8 cellular contexts compared by ENCODE assay signal in genomic region chr1:201385299-201385891, GRCh38. TPM values are rescaled to one million over a fixed set of nuclear protein-coding genes. Genes with fewer than 3 reads are reported as not detected.
DNase-seq lines count a peak whose midpoint lies in the region; ATAC-seq and TF ChIP-seq lines count a peak whose summit lies in the region.

No MANE protein-coding gene starts in this region.

- H3K27ac ChIP-seq in SK-N-SH (ENCODE audit: low read depth in 2 of 2, low read length in 1 of 2) (no peak overlapping the region), liver (ENCODE audit: low read depth in 1 of 2, low read length in 2 of 2) (no peak overlapping the region), testis (no peak overlapping the region)

- H3K27me3 ChIP-seq in SK-N-SH (ENCODE audit: insufficient read depth) (no peaks in the 10 kb centered on the region), liver (ENCODE audit: control insufficient read depth in 4 of 4, insufficient read depth in 4 of 4, low read length in 3 of 4) (no peaks in the 10 kb centered on the region), testis (no peaks in the 10 kb centered on the region)

- 58% methylated on average over 6 of the region's 8 CpGs for WGBS in SK-N-SH (ENCODE audit: low lambda C conversion rate)
- 69% methylated on average over 8 of the region's 8 CpGs for WGBS in liver
- WGBS in testis, 2 donors = 84 to 89% methylated on average over 4 to 8 of the region's 8 CpGs

- no peak overlapping the region; a peak in 1 of 4 replicates for H3K4me3 ChIP-seq in SK-N-SH (ENCODE audit: low read depth in 2 of 2, low read length in 1 of 2)
- H3K4me3 ChIP-seq in liver (ENCODE audit: low read depth in 1 of 3, low read length in 3 of 3) = no peak overlapping the region
- no peak overlapping the region for H3K4me3 ChIP-seq in testis

- CTCF ChIA-PET in SK-N-SH (lab: Yijun Ruan, JAX) = interaction anchor here (0.7 to 7.5 kb wide), 26 partner anchors 8 to 212 kb away, joined by 3 to 105 read pairs (median 3); partner anchors contain the start of genes CSRP1 and TNNT2

- no peaks in the 10 kb centered on the region for H4K20me1 ChIP-seq in SK-N-SH (ENCODE audit: insufficient read depth)

- H3K36me3 ChIP-seq in SK-N-SH (replicated peaks in 1 of 2; ENCODE audit: control insufficient read depth in 1 of 2, insufficient read depth in 2 of 2, low read length in 1 of 2) = no peaks in the 10 kb centered on the region
- peaks cover 3 to 18% (median 10%) of the 10 kb centered on the region in 4 donors for H3K36me3 ChIP-seq in liver (ENCODE audit: control insufficient read depth in 4 of 4, insufficient read depth in 3 of 4, low read depth in 1 of 4, low read length in 3 of 4)
- no peaks in the 10 kb centered on the region for H3K36me3 ChIP-seq in testis (ENCODE audit: low read depth, missing control alignments)

- H3K9me3 ChIP-seq in SK-N-SH = no peaks in the 10 kb centered on the region
- H3K9me3 ChIP-seq in liver (ENCODE audit: control insufficient read depth in 4 of 4, low read length in 3 of 4) = no peaks in the 10 kb centered on the region
- no peaks in the 10 kb centered on the region for H3K9me3 ChIP-seq in testis

- ATAC-seq in GM19452 (IDR thresholded peaks at IDR 0.05; ENCODE audit: unreplicated experiment) = peak; percentile 53

- TF ChIP-seq CTCF in SK-N-SH (IDR thresholded peaks at IDR 0.05) (peak; percentile 85), liver (IDR thresholded peaks at IDR 0.05; ENCODE audit: low read depth, low read length, missing input control) (peak; percentile 88), testis (IDR thresholded peaks at IDR 0.05) (peak; percentile 13 to 66 (median 54))

- in situ Hi-C loops in T47D (cut with HindIII; ENCODE audit: low pct_unique_long_range_greater_than_20kb, low sequenced_read_pairs) = no loop called here

- POLR2A ChIA-PET in SK-N-SH (lab: Yijun Ruan, JAX) = no interaction called here

- intact Hi-C loops in testis (cut with DNase I; ENCODE audit: low total_unique reads) = no loop called here

- DNase-seq in DMS53 (lab: John Stamatoyannopoulos, UW) (peak; percentile 89), Kasumi-1 (lab: John Stamatoyannopoulos, UW) (peak; percentile 17 to 29), SK-N-SH (peak; percentile 82), T47D (ENCODE audit: low read depth in 1 of 2, low spot score in 1 of 2) (peak; percentile 82 to 91), testis (peak; percentile 74), GOT3 (lab: John Stamatoyannopoulos, UW) (no peak)

- H3K9me2 ChIP-seq in SK-N-SH = no peaks in the 10 kb centered on the region

- TF ChIP-seq EP300 in SK-N-SH (IDR thresholded peaks at IDR 0.05; ENCODE audit: borderline replicate concordance in 1 of 2, low read depth in 1 of 2, low read length in 1 of 2) = no peak

- TF ChIP-seq POLR2A in testis (IDR thresholded peaks at IDR 0.05) = no peak

- no peak overlapping the region for H2AFZ ChIP-seq in SK-N-SH (ENCODE audit: low read depth)

- H3K79me2 ChIP-seq in SK-N-SH (ENCODE audit: insufficient read depth) = no peaks in the 10 kb centered on the region

- H3F3A ChIP-seq in SK-N-SH (replicated peaks; ENCODE audit: insufficient read depth) = no peaks in the 10 kb centered on the region

- H3K4me1 ChIP-seq in SK-N-SH (ENCODE audit: control insufficient read depth in 1 of 2, insufficient read depth in 2 of 2, low read depth in 1 of 2, low read length in 1 of 2) (peaks cover 5 to 11% of the 10 kb centered on the region in 2 experiments; a peak in 3 of 4 replicates), liver (ENCODE audit: control insufficient read depth in 4 of 4, insufficient read depth in 4 of 4, low read length in 3 of 4) (no peaks in the 10 kb centered on the region), testis (no peaks in the 10 kb centered on the region)

- H3K9ac ChIP-seq in SK-N-SH (no peak overlapping the region), liver (ENCODE audit: low read depth in 1 of 2, low read length in 2 of 2) (no peak overlapping the region)

- H3K4me2 ChIP-seq in SK-N-SH = no peak overlapping the region

- TF ChIP-seq RAD21 in SK-N-SH (IDR thresholded peaks at IDR 0.05; ENCODE audit: low read length) (peak; percentile 61), liver (IDR thresholded peaks at IDR 0.05) (peak; percentile 90 to 92)

TF ChIP-seq in SK-N-SH, 30 proteins besides CTCF, POLR2A, EP300 and RAD21:
- no peak for TF ChIP-seq FOXJ3 (CRISPR knock-in tag; IDR thresholded peaks at IDR 0.05)
- TF ChIP-seq SMC3 (IDR thresholded peaks at IDR 0.05; ENCODE audit: low read depth, low read length) = peak; percentile 43

TF ChIP-seq in liver, 16 proteins besides CTCF, POLR2A, EP300 and RAD21:
- TF ChIP-seq FOXA2 (IDR thresholded peaks at IDR 0.05) = peak; percentile 11
- TF ChIP-seq ZBTB33 (IDR thresholded peaks at IDR 0.05) = no peak

RNA-seq across cellular contexts. Expression of gene TNNT2, which starts 7.9 kb away (rescaled TPM):
- polyA plus RNA-seq in SK-N-SH (2012; rRNA removed) (0.33 and 0.57 TPM in 2 replicates), liver (under 1 TPM in 1 of 2 donors, not detected in 1; 0.25 TPM), testis (ENCODE audit: insufficient read depth, low read depth, low replicate concordance) (2.7 TPM)
- polyA plus RNA-seq in SK-N-SH (2012; cell fraction: cytosol; rRNA removed) = 0.33 and 0.38 TPM in 2 replicates
- polyA plus RNA-seq in SK-N-SH (2012; cell fraction: nucleus; rRNA removed) = 0.50 and 0.81 TPM in 2 replicates
- total RNA-seq in liver (under 1 TPM; 0.17 to 0.28 TPM), testis (1 to 10 TPM in 1 of 2 donors, under 1 TPM in 1; 0.79 to 1.1 TPM)

RNA-seq across cellular contexts. Expression of gene LAD1, which starts 13.7 kb away (rescaled TPM):
- polyA plus RNA-seq in SK-N-SH (2012; rRNA removed) (0.03 TPM in 1 of 2 replicates, not detected in the other), liver (10 to 100 TPM; 12.5 to 13.7 TPM), testis (ENCODE audit: insufficient read depth, low read depth, low replicate concordance) (1.2 TPM)
- polyA plus RNA-seq in SK-N-SH (2012; cell fraction: cytosol; rRNA removed) = 0.04 and 0.09 TPM in 2 replicates
- 0.05 and 0.19 TPM in 2 replicates for polyA plus RNA-seq in SK-N-SH (2012; cell fraction: nucleus; rRNA removed)
- total RNA-seq in liver (1 to 10 TPM; 3.4 to 4.6 TPM), testis (under 1 TPM; 0.37 to 0.71 TPM)

RNA-seq across cellular contexts. Expression of gene TNNI1, which starts 36.1 kb away (rescaled TPM):
- polyA plus RNA-seq in SK-N-SH (2012; rRNA removed) (0.11 TPM in 1 of 2 replicates, not detected in the other), liver (under 1 TPM; 0.01 to 0.46 TPM), testis (ENCODE audit: insufficient read depth, low read depth, low replicate concordance) (36.4 TPM)
- 0.03 and 0.25 TPM in 2 replicates for polyA plus RNA-seq in SK-N-SH (2012; cell fraction: cytosol; rRNA removed)
- polyA plus RNA-seq in SK-N-SH (2012; cell fraction: nucleus; rRNA removed) = 0.15 and 0.17 TPM in 2 replicates
- total RNA-seq in liver (under 1 TPM in 1 of 2 donors, not detected in 1; 0.75 TPM), testis (under 1 TPM; 0.37 to 0.55 TPM)

Comparison
In these comparisons a context has a peak if more than half of its experiments do, and no peak if none do; other contexts are left out.
1. RNA of gene TNNI1, which starts 36.1 kb away (polyA plus RNA-seq): 36.4 TPM in testis (single experiment); 0.01 to 0.46 TPM in liver and 0.03 to 0.25 TPM in SK-N-SH; every median in the first group is over 10 times any median in the second.
2. Peak in every context shown above with its lines, with median percentiles within 50 percentile points of each other: CTCF ChIP-seq.